Comparison of ENCODE assay signal across 8 cellular contexts in genomic region chr3:4866841-4867240, GRCh38.
DNase-seq lines count a peak whose midpoint lies in the region; ATAC-seq, FAIRE-seq and TF ChIP-seq lines count a peak whose summit lies in the region.

No MANE protein-coding gene starts in this region.

- H3K36me3 ChIP-seq in CD4-positive, CD25-positive, alpha-beta regulatory T cell (ENCODE audit: control insufficient read depth, insufficient read depth, low read length), result no peaks in the 10 kb centered on the region
- H3K36me3 ChIP-seq in naive thymus-derived CD4-positive, alpha-beta T cell (ENCODE audit: control insufficient read depth in 2 of 3, insufficient read depth in 3 of 3, low read length in 3 of 3), result no peaks in the 10 kb centered on the region
- H3K36me3 ChIP-seq in BE2C, result no peaks in the 10 kb centered on the region

- ATAC-seq in CD4-positive, CD25-positive, alpha-beta regulatory T cell (ENCODE audit: low read depth in 2 of 2), result no peak
- ATAC-seq in naive thymus-derived CD4-positive, alpha-beta T cell, result no peak

- peak overlapping the region; percentile 67 for H3K4me3 ChIP-seq in CD4-positive, CD25-positive, alpha-beta regulatory T cell (ENCODE audit: low read depth, low read length)
- peak overlapping the region; percentile 60 for H3K4me3 ChIP-seq in naive thymus-derived CD4-positive, alpha-beta T cell (ENCODE audit: low read length)
- H3K4me3 ChIP-seq in BE2C (ENCODE audit: low read depth, low read length), result no peak overlapping the region

- H3K36me3 Mint-ChIP-seq in CD4-positive, CD25-positive, alpha-beta regulatory T cell, result peaks cover 8% of the 10 kb centered on the region
- H3K36me3 Mint-ChIP-seq in naive thymus-derived CD4-positive, alpha-beta T cell, result peaks cover 8 to 34% (median 16%) of the 10 kb centered on the region in 5 donors
- H3K36me3 Mint-ChIP-seq in progenitor cell of endocrine pancreas (ENCODE audit: insufficient read depth), result no peaks in the 10 kb centered on the region

- peaks cover 5% of the 10 kb centered on the region for H3K27me3 Mint-ChIP-seq in CD4-positive, CD25-positive, alpha-beta regulatory T cell
- no peaks in the 10 kb centered on the region for H3K27me3 Mint-ChIP-seq in naive thymus-derived CD4-positive, alpha-beta T cell
- peaks cover 25% of the 10 kb centered on the region for H3K27me3 Mint-ChIP-seq in progenitor cell of endocrine pancreas

- peak in 1 of 3 donors; percentile 15 for DNase-seq in CD4-positive, CD25-positive, alpha-beta regulatory T cell
- DNase-seq in NCI-H2227 treated with DMSO at 0.1 percent for 48 hours (lab: John Stamatoyannopoulos, UW), result peak; percentile 93
- peak in 1 of 9 donors; percentile 9 for DNase-seq in naive thymus-derived CD4-positive, alpha-beta T cell
- DNase-seq in NCI-H526 (lab: John Stamatoyannopoulos, UW), result no peak
- DNase-seq in BE2C, result no peak
- no peak for DNase-seq in progenitor cell of endocrine pancreas (ENCODE audit: low spot score, unreplicated experiment)
- DNase-seq in NCI-H146 treated with DMSO at 0.1 percent for 48 hours (lab: John Stamatoyannopoulos, UW; ENCODE audit: unreplicated experiment), result no peak

- H3K4me1 Mint-ChIP-seq in CD4-positive, CD25-positive, alpha-beta regulatory T cell, result peaks cover 5 to 33% (median 17%) of the 10 kb centered on the region in 4 donors
- H3K4me1 Mint-ChIP-seq in naive thymus-derived CD4-positive, alpha-beta T cell, result peaks cover 19 to 58% (median 41%) of the 10 kb centered on the region in 7 donors
- peaks cover 9% of the 10 kb centered on the region for H3K4me1 Mint-ChIP-seq in progenitor cell of endocrine pancreas (ENCODE audit: low read depth)

- CTCF ChIA-PET in naive thymus-derived CD4-positive, alpha-beta T cell (lab: Charles Lee), result interaction anchor here (0.6 to 2.2 kb wide), 2 partner anchors 64 to 114 kb away, joined by 3 to 5 read pairs; no protein-coding TSS in a partner anchor

- peaks cover 3% of the 10 kb centered on the region for H3K27me3 ChIP-seq in CD4-positive, CD25-positive, alpha-beta regulatory T cell (ENCODE audit: control insufficient read depth, insufficient read depth, low read length)
- H3K27me3 ChIP-seq in naive thymus-derived CD4-positive, alpha-beta T cell (ENCODE audit: control insufficient read depth in 2 of 2, insufficient read depth in 2 of 2, low read length in 2 of 2), result no peaks in the 10 kb centered on the region
- no peaks in the 10 kb centered on the region for H3K27me3 ChIP-seq in BE2C

- TF ChIP-seq CTCF in BE2C (IDR thresholded peaks at IDR 0.05; ENCODE audit: low read depth, low read length), result no peak
- TF ChIP-seq CTCF in progenitor cell of endocrine pancreas (IDR thresholded peaks at IDR 0.05; ENCODE audit: unreplicated experiment), result no peak

- intact Hi-C loops in naive thymus-derived CD4-positive, alpha-beta T cell (cut with micrococcal nuclease), result no loop called here

- H3K9me3 ChIP-seq in CD4-positive, CD25-positive, alpha-beta regulatory T cell (ENCODE audit: control insufficient read depth in 2 of 2, low read length in 2 of 2), result peaks cover 5 to 6% of the 10 kb centered on the region in 2 experiments
- peaks cover 0 to 1% (median 0%) of the 10 kb centered on the region in 3 experiments for H3K9me3 ChIP-seq in naive thymus-derived CD4-positive, alpha-beta T cell (ENCODE audit: control insufficient read depth in 2 of 3, low read length in 3 of 3)
- no peaks in the 10 kb centered on the region for H3K9me3 ChIP-seq in BE2C

- H3K27ac ChIP-seq in CD4-positive, CD25-positive, alpha-beta regulatory T cell (ENCODE audit: insufficient read depth, low read length, poor library complexity, severe bottlenecking), result no peak overlapping the region
- H3K27ac ChIP-seq in naive thymus-derived CD4-positive, alpha-beta T cell (ENCODE audit: low read depth, low read length), result peak overlapping the region; percentile 84

- peak; percentile 36 for FAIRE-seq in colon (lab: Jason Lieb, UNC)

- H3K27ac Mint-ChIP-seq in CD4-positive, CD25-positive, alpha-beta regulatory T cell, result peak overlapping the region; percentile 86 to 91 (median 89)
- H3K27ac Mint-ChIP-seq in naive thymus-derived CD4-positive, alpha-beta T cell, result peak overlapping the region; percentile 62 to 96 (median 91)
- no peak overlapping the region for H3K27ac Mint-ChIP-seq in progenitor cell of endocrine pancreas

- POLR2A ChIA-PET in naive thymus-derived CD4-positive, alpha-beta T cell (lab: Charles Lee), result interaction anchor here (0.6 to 1.3 kb wide), 7 partner anchors 15 to 322 kb away, joined by 3 to 8 read pairs (median 4); no protein-coding TSS in a partner anchor

- H3K4me1 ChIP-seq in CD4-positive, CD25-positive, alpha-beta regulatory T cell (ENCODE audit: control insufficient read depth, insufficient read depth, low read length, poor library complexity, severe bottlenecking), result peaks cover 17% of the 10 kb centered on the region
- H3K4me1 ChIP-seq in naive thymus-derived CD4-positive, alpha-beta T cell (ENCODE audit: control insufficient read depth in 2 of 2, insufficient read depth in 2 of 2, low read length in 2 of 2), result peaks cover 22% of the 10 kb centered on the region in 2 donors
- H3K4me1 ChIP-seq in BE2C, result no peaks in the 10 kb centered on the region

- peak overlapping the region; percentile 10 to 93 (median 89) for H3K4me3 Mint-ChIP-seq in CD4-positive, CD25-positive, alpha-beta regulatory T cell
- H3K4me3 Mint-ChIP-seq in naive thymus-derived CD4-positive, alpha-beta T cell, result peak overlapping the region; percentile 51 to 89 (median 85)
- H3K4me3 Mint-ChIP-seq in progenitor cell of endocrine pancreas (ENCODE audit: low read depth), result no peak overlapping the region

- peaks cover 0 to 8% (median 4%) of the 10 kb centered on the region in 7 donors for H3K9me3 Mint-ChIP-seq in CD4-positive, CD25-positive, alpha-beta regulatory T cell
- peaks cover 0 to 16% (median 4%) of the 10 kb centered on the region in 11 donors for H3K9me3 Mint-ChIP-seq in naive thymus-derived CD4-positive, alpha-beta T cell
- no peaks in the 10 kb centered on the region for H3K9me3 Mint-ChIP-seq in progenitor cell of endocrine pancreas (ENCODE audit: low read depth)
